ENCODE assay signal across 8 cellular contexts in the genomic region with DNA sequence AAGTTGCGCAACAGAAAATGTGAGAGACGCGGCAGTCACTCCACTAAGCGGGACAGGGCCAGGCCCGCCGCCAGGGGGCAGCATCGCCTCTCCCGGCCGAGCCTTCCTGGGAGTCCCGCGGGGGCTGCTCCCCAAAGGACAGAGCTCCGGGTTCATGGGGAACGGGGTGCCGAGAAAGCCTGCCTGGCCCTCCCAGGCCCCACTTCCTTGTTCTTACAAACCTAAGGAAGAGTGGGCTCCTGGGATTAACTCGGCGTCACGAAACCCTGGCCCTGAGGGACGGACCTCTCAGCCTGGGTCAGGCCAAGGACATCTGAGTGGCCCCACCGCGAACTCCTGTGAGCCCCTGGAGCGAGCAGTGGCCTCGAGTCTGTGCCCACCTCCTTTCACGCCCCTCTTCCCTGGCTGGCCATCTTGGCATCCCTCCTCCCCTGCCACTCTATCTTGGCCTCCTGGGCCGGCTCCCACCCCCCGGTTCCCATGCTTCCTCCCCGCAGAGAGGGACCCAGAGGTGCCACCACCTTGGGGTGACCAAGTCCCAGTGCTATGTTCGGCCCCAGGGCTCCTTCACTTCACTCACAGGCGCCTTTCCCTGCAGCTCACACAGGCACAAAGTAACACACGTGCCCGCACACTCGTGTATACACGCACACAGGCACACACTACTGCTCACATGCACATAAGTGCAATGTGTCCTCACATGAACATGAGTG.
A peak's percentile ranks its signal among the peaks of the same experiment; 100 is the strongest.
DNase-seq lines count a peak whose midpoint lies in the region; ATAC-seq, FAIRE-seq and TF ChIP-seq lines count a peak whose summit lies in the region.

No MANE protein-coding gene starts in this region.

- H2BK12ac ChIP-seq in H1 (ENCODE audit: low read depth, low read length): no peak overlapping the region; the same call in 1 of the 2 replicates

- H3K23ac ChIP-seq in H1 (ENCODE audit: insufficient read length): no peak overlapping the region

- peak; percentile 61 for DNase-seq in NCI-H82 (lab: John Stamatoyannopoulos, UW)
- no peak for DNase-seq in NCI-H82 treated with DMSO at 0.1 percent for 48 hours (lab: John Stamatoyannopoulos, UW; ENCODE audit: unreplicated experiment)
- DNase-seq in NCI-H748 (lab: John Stamatoyannopoulos, UW; ENCODE audit: unreplicated experiment): peak; percentile 68
- DNase-seq in activated CD8-positive, alpha-beta memory T cell treated with anti-CD3 and anti-CD28 coated beads for 24 hours: peak; percentile 89
- DNase-seq in H1 (ENCODE audit: low read depth in 1 of 2, low spot score in 2 of 2): peak; percentile 38 to 99
- peak; percentile 3 for DNase-seq in middle frontal gyrus (ENCODE audit: extremely low spot score, low spot score)
- DNase-seq in stimulated activated CD8-positive, alpha-beta memory T cell treated with anti-CD3 and anti-CD28 coated beads, Interleukin-4, amount 100 ng/mL, for 24 hours (ENCODE audit: low read depth): peak; percentile 59

- H3K27me3 ChIP-seq in H1 (replicated peaks in 1 of 4; ENCODE audit: control insufficient read depth in 3 of 4, extremely low read depth in 1 of 4, insufficient read depth in 3 of 4, low read length in 3 of 4): peaks cover 1 to 19% (median 10%) of the 10 kb centered on the region in 4 experiments; a peak in 6 of 7 replicates

- H2BK15ac ChIP-seq in H1 (ENCODE audit: low read length): peak overlapping the region; percentile 93; the same call in 1 of the 2 replicates

- peak overlapping the region; percentile 53 for H4K91ac ChIP-seq in H1 (replicated peaks; ENCODE audit: insufficient read length, low read length)

- no peak overlapping the region for H3K18ac ChIP-seq in H1 (ENCODE audit: extremely low read depth, low read length)

- CTCF ChIA-PET in H1 (lab: Charles Lee; ENCODE audit: partially characterized antibody): interaction anchor here (0.5 to 3.1 kb wide), 50 partner anchors 10 to 288 kb away, joined by 3 to 31 read pairs (median 5); no protein-coding TSS in a partner anchor

- H4K5ac ChIP-seq in H1 (ENCODE audit: insufficient read length, low read depth, low read length): peak overlapping the region; percentile 2

- no peaks in the 10 kb centered on the region for H3K23me2 ChIP-seq in H1 (ENCODE audit: low read depth, low read length)

- H2BK120ac ChIP-seq in H1 (replicated peaks; ENCODE audit: low read depth, low read length): no peak overlapping the region

- no peaks in the 10 kb centered on the region for H3K9me3 ChIP-seq in H1 (ENCODE audit: insufficient read depth in 2 of 2, low read depth in 1 of 2, low read length in 1 of 2)

- H3K14ac ChIP-seq in H1 (ENCODE audit: insufficient read length): no peak overlapping the region

- no peak overlapping the region for H2BK5ac ChIP-seq in H1 (ENCODE audit: low read depth, low read length)

- peaks cover 0 to 3% of the 10 kb centered on the region in 2 experiments for H4K20me1 ChIP-seq in H1 (replicated peaks in 1 of 2; ENCODE audit: control insufficient read depth in 1 of 2, insufficient read depth in 2 of 2, low read length in 2 of 2)

- H3K9ac ChIP-seq in H1 (replicated peaks in 1 of 4; ENCODE audit: extremely low read depth in 1 of 4, low read depth in 3 of 4, low read length in 3 of 4): no peak overlapping the region

- no peak overlapping the region for H3K4ac ChIP-seq in H1 (replicated peaks; ENCODE audit: insufficient read length, low read depth, low read length)

- H3K4me3 ChIP-seq in H1 (ENCODE audit: extremely low read depth in 1 of 4, insufficient read depth in 2 of 4, low read depth in 3 of 4, low read length in 4 of 4): no peak overlapping the region

- H2AFZ ChIP-seq in H1 (ENCODE audit: low read length): no peak overlapping the region

- no peak overlapping the region for H3K27ac ChIP-seq in H1 (ENCODE audit: low read depth, low read length)

- no peak for ATAC-seq in HG03135 (IDR thresholded peaks at IDR 0.05; ENCODE audit: unreplicated experiment)

- H4K8ac ChIP-seq in H1 (ENCODE audit: extremely low read depth, insufficient read depth, low read length): peak overlapping the region; percentile 41; the same call in 1 of the 2 replicates

- H3K79me1 ChIP-seq in H1 (ENCODE audit: low read depth, low read length): no peaks in the 10 kb centered on the region

- H3K4me1 ChIP-seq in H1 (replicated peaks in 1 of 4; ENCODE audit: control insufficient read depth in 3 of 4, insufficient read depth in 4 of 4, low read length in 3 of 4): peaks cover 0 to 3% (median 1%) of the 10 kb centered on the region in 4 experiments; a peak in 5 of 7 replicates

- TF ChIP-seq POLR2A in H1 (IDR thresholded peaks at IDR 0.05; ENCODE audit: control extremely low read depth in 1 of 2, low read depth in 2 of 2, low read length in 2 of 2): no peak

- peak; percentile 83 to 89 for TF ChIP-seq RAD21 in H1 (IDR thresholded peaks at IDR 0.05 in 1 of 2, conservative IDR thresholded peaks at IDR 0.05 in 1 of 2; ENCODE audit: low read depth in 2 of 2, low read length in 2 of 2)

- TF ChIP-seq EP300 in H1 (IDR thresholded peaks at IDR 0.05; ENCODE audit: borderline replicate concordance in 1 of 2, low read depth in 2 of 2, low read length in 2 of 2): no peak

- H3K4me2 ChIP-seq in H1 (ENCODE audit: insufficient read depth in 1 of 2, low read depth in 2 of 2, low read length in 2 of 2): peak overlapping the region in 1 of 2 experiments; percentile 52; a peak in 2 of 4 replicates

- H3K36me3 ChIP-seq in H1 (ENCODE audit: control insufficient read depth in 2 of 4, insufficient read depth in 4 of 4, low read length in 3 of 4): no peaks in the 10 kb centered on the region

- WGBS in H1 (ENCODE audit: extremely low coverage in 1 of 2, insufficient coverage in 1 of 2, insufficient read length in 1 of 2, insufficient replicate concordance in 2 of 2, low coverage in 1 of 2, low lambda C conversion rate in 2 of 2, missing lambda C conversion rate in 1 of 2), 2 experiments: 52% methylated on average over 30 of the region's 32 CpGs; no CpG with 5 or more reads in 1 of the 2 experiments

- 0 out of 2 replicates have a peak overlapping the region, but pooled peaks have one; percentile 75 for H2BK20ac ChIP-seq in H1 (ENCODE audit: low read length)

- POLR2A ChIA-PET in H1 (lab: Charles Lee; ENCODE audit: partially characterized antibody): interaction anchor here (0.7 kb wide), 1 partner anchor 265 kb away, joined by 3 read pairs; no protein-coding TSS in a partner anchor

- peak; percentile 89 to 94 (median 93) for TF ChIP-seq CTCF in H1 (IDR thresholded peaks at IDR 0.05; ENCODE audit: control extremely low read depth in 1 of 3, insufficient read depth in 1 of 3, low read depth in 1 of 3, low read length in 3 of 3)

- no peak overlapping the region for H3K56ac ChIP-seq in H1 (replicated peaks; ENCODE audit: insufficient read length, low read depth, low read length)

- H3K79me2 ChIP-seq in H1 (ENCODE audit: control insufficient read depth in 1 of 2, insufficient read depth in 2 of 2, low read length in 2 of 2): no peaks in the 10 kb centered on the region

- FAIRE-seq in H1 (lab: Jason Lieb, UNC): no peak

- 0 out of 2 replicates have a peak overlapping the region, but pooled peaks have one; percentile 25 for H2AK5ac ChIP-seq in H1 (ENCODE audit: low read depth, low read length)

TF ChIP-seq in H1, 55 proteins besides CTCF, POLR2A, EP300 and RAD21:
- TF ChIP-seq SUZ12 (IDR thresholded peaks at IDR 0.05; ENCODE audit: low read length) (no peak), RFX5 (IDR thresholded peaks at IDR 0.05; ENCODE audit: borderline replicate concordance, low read depth, low read length) (no peak), SRF (IDR thresholded peaks at IDR 0.05; ENCODE audit: low read depth, low read length) (no peak), KDM5A (IDR thresholded peaks at IDR 0.05; ENCODE audit: low read length) (no peak), GABPA (IDR thresholded peaks at IDR 0.05; ENCODE audit: borderline replicate concordance, insufficient read depth, low read length) (peak; percentile 67), FOSL1 (IDR thresholded peaks at IDR 0.05; ENCODE audit: insufficient read depth, low read depth, low read length) (no peak), JUND (IDR thresholded peaks at IDR 0.05; ENCODE audit: low read length) (no peak), HDAC2 (IDR thresholded peaks at IDR 0.05; ENCODE audit: borderline replicate concordance in 1 of 2, low read depth in 2 of 2, low read length in 2 of 2) (no peak), EZH2 (IDR thresholded peaks at IDR 0.05; ENCODE audit: low read depth, low read length, severe bottlenecking) (no peak), CHD1 (IDR thresholded peaks at IDR 0.05; ENCODE audit: low read depth, low read length) (no peak), RXRA (IDR thresholded peaks at IDR 0.05; ENCODE audit: insufficient read depth, low read depth, low read length) (no peak), MAFK (IDR thresholded peaks at IDR 0.05; ENCODE audit: low read depth, low read length) (no peak), CEBPB (IDR thresholded peaks at IDR 0.05; ENCODE audit: low read depth, low read length) (peak; percentile 100), ASH2L (IDR thresholded peaks at IDR 0.05; ENCODE audit: low read length) (no peak), BACH1 (IDR thresholded peaks at IDR 0.05; ENCODE audit: low read length) (no peak), CBX8 (IDR thresholded peaks at IDR 0.05; ENCODE audit: borderline replicate concordance, low read depth, low read length) (no peak), POU5F1 (IDR thresholded peaks at IDR 0.05; ENCODE audit: low read depth, low read length) (no peak), SP4 (IDR thresholded peaks at IDR 0.05; ENCODE audit: low read length) (0 out of 2 replicates have a peak, but pooled peaks have one; percentile 28)
- TF ChIP-seq, protein P1, sequence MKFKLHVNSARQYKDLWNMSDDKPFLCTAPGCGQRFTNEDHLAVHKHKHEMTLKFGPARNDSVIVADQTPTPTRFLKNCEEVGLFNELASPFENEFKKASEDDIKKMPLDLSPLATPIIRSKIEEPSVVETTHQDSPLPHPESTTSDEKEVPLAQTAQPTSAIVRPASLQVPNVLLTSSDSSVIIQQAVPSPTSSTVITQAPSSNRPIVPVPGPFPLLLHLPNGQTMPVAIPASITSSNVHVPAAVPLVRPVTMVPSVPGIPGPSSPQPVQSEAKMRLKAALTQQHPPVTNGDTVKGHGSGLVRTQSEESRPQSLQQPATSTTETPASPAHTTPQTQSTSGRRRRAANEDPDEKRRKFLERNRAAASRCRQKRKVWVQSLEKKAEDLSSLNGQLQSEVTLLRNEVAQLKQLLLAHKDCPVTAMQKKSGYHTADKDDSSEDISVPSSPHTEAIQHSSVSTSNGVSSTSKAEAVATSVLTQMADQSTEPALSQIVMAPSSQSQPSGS (IDR thresholded peaks at IDR 0.05; ENCODE audit: low read length): no peak
TF ChIP-seq in H1: peak in this region for 3.
